Comparison of ENCODE assay signal across 29 cellular contexts in genomic region chr12:27545666-27546065, GRCh38. TPM values are rescaled to one million over a fixed set of nuclear protein-coding genes. Genes with fewer than 3 reads are reported as not detected.
DNase-seq lines count a peak whose midpoint lies in the region; ATAC-seq and TF ChIP-seq lines count a peak whose summit lies in the region.
"Had no signal": no experiment of that assay in that cellular context is flagged by ENCODE, and none has a peak within 500 bp of the region (broad histone marks: within the 10 kb centered on the region; RNA-seq: fewer than 3 reads in every experiment).

No MANE protein-coding gene starts in this region.

- H3K36me3 Mint-ChIP-seq in natural killer cell, result no peaks in the 10 kb centered on the region
- no peaks in the 10 kb centered on the region for H3K36me3 Mint-ChIP-seq in CD4-positive, alpha-beta memory T cell
- H3K36me3 Mint-ChIP-seq in T-helper 2 cell treated with Interferon-gamma antibody and Interleukin-4, amounts not matched to agents 5 μg/mL and 100 μg/mL, for 36 hours (ENCODE audit: low read depth), result no peaks in the 10 kb centered on the region
- H3K36me3 Mint-ChIP-seq: immature natural killer cell; stimulated activated effector memory CD8-positive, alpha-beta T cell treated with anti-CD3 and anti-CD28 coated beads, Interleukin-12 subunit alpha, Interleukin-12 subunit beta, amount 100 ng/mL, for 72 hours had no signal

- H3K27me3 Mint-ChIP-seq in natural killer cell (ENCODE audit: low read depth in 2 of 2), result peaks cover 20 to 32% of the 10 kb centered on the region in 2 donors
- peaks cover 2 to 17% of the 10 kb centered on the region in 2 donors for H3K27me3 Mint-ChIP-seq in CD4-positive, alpha-beta memory T cell
- H3K27me3 Mint-ChIP-seq in T-helper 2 cell treated with Interferon-gamma antibody and Interleukin-4, amounts not matched to agents 5 μg/mL and 100 μg/mL, for 36 hours (ENCODE audit: low read depth), result peaks cover 24% of the 10 kb centered on the region
- H3K27me3 Mint-ChIP-seq: progenitor cell of endocrine pancreas had no signal

- H3K79me2 ChIP-seq in smooth muscle cell (ENCODE audit: low read depth), result peaks cover 83% of the 10 kb centered on the region

- CTCF ChIA-PET in HEK293 (lab: Yijun Ruan, JAX), result interaction anchor here (1.7 kb wide), 1 partner anchor 10 kb away, joined by 6 read pairs; no protein-coding TSS in a partner anchor
- CTCF ChIA-PET in CD4-positive, alpha-beta memory T cell (lab: Charles Lee; ENCODE audit: partially characterized antibody), result no interaction called here

- peaks cover 38% of the 10 kb centered on the region for H3F3A ChIP-seq in smooth muscle cell (ENCODE audit: low read depth)

- H3K4me1 ChIP-seq in HEK293 (ENCODE audit: control insufficient read depth, insufficient read depth, low read length) (peaks cover 19% of the 10 kb centered on the region; the same call in 1 of the 2 replicates), smooth muscle cell (ENCODE audit: low read depth) (peaks cover 36% of the 10 kb centered on the region)
- no peaks in the 10 kb centered on the region for H3K4me1 ChIP-seq in CD4-positive, alpha-beta memory T cell (ENCODE audit: insufficient read depth, low read length)

- H3K27ac ChIP-seq in HEK293 (ENCODE audit: extremely low read depth, low read depth, low read length), result no peak overlapping the region
- H3K27ac ChIP-seq in angular gyrus (ENCODE audit: low read depth, low read length), result peak overlapping the region; percentile 38
- peak overlapping the region; percentile 54 for H3K27ac ChIP-seq in smooth muscle cell (ENCODE audit: low read depth)
- H3K27ac ChIP-seq in CD4-positive, alpha-beta memory T cell (ENCODE audit: low read depth, low read length), result no peak overlapping the region
- H3K27ac ChIP-seq: adrenal gland, C4-2B, foreskin keratinocyte, testis, VCaP had no signal

- H3K4me3 ChIP-seq in HEK293 (ENCODE audit: low read depth, low read length) (no peak overlapping the region), smooth muscle cell (no peak overlapping the region)
- H3K4me3 ChIP-seq in CD4-positive, alpha-beta memory T cell (ENCODE audit: low read length in 2 of 2), result no peak overlapping the region
- H3K4me3 ChIP-seq: adrenal gland, testis had no signal

- no peaks in the 10 kb centered on the region for H3K9me3 Mint-ChIP-seq in natural killer cell
- H3K9me3 Mint-ChIP-seq in CD4-positive, alpha-beta memory T cell, result no peaks in the 10 kb centered on the region
- H3K9me3 Mint-ChIP-seq in T-helper 2 cell treated with Interferon-gamma antibody and Interleukin-4, amounts not matched to agents 5 μg/mL and 100 μg/mL, for 36 hours, result no peaks in the 10 kb centered on the region
- H3K9me3 Mint-ChIP-seq: HFFc6; immature natural killer cell; stimulated activated effector memory CD8-positive, alpha-beta T cell treated with anti-CD3 and anti-CD28 coated beads, Interleukin-12 subunit alpha, Interleukin-12 subunit beta, amount 100 ng/mL, for 72 hours had no signal

- TF ChIP-seq CTCF in HEK293 (tag by site-specific recombination; IDR thresholded peaks at IDR 0.05), result no peak
- no peak for TF ChIP-seq CTCF in smooth muscle cell (IDR thresholded peaks at IDR 0.05; ENCODE audit: borderline replicate concordance, insufficient read depth, poor library complexity, severe bottlenecking)
- TF ChIP-seq CTCF in natural killer cell (IDR thresholded peaks at IDR 0.05), result no peak

- 61% methylated on average over 9 of the region's 9 CpGs for WGBS in smooth muscle cell (ENCODE audit: low lambda C conversion rate)

- DNase-seq in left kidney (ENCODE audit: low read depth, low spot score), result peak; percentile 66
- DNase-seq in smooth muscle cell (lab: John Stamatoyannopoulos, UW; ENCODE audit: unreplicated experiment), result no peak
- DNase-seq in natural killer cell, result no peak
- no peak for DNase-seq in CD4-positive, alpha-beta memory T cell
- no peak for DNase-seq in T-helper 2 cell treated with Interferon-gamma antibody and Interleukin-4, amounts not matched to agents 5 μg/mL and 100 μg/mL, for 36 hours (ENCODE audit: low spot score)
- DNase-seq: activated CD4-positive, alpha-beta T cell treated with anti-CD3 and anti-CD28 coated beads, Interleukin-2, amount 10 ng/mL, durations not matched to agents 24 days and 14 days; activated naive CD4-positive, alpha-beta T cell; activated T-cell treated with anti-CD3 and anti-CD28 coated beads, Interleukin-2, amount 50 U/mL, for 48 hours; adrenal gland; caudate nucleus; erythroblast; foreskin keratinocyte; HFFc6; hippocampal formation; immature natural killer cell; NCI-H1930; NCI-H82; small intestine; stimulated activated CD4-positive, alpha-beta T cell treated with anti-CD3 and anti-CD28 coated beads, Interleukin-2, amount 100 ng/mL, for 48 hours; T-helper 2 cell; testis had no signal

- no peak overlapping the region for H3K4me3 Mint-ChIP-seq in natural killer cell
- no peak overlapping the region for H3K4me3 Mint-ChIP-seq in CD4-positive, alpha-beta memory T cell
- H3K4me3 Mint-ChIP-seq in T-helper 2 cell treated with Interferon-gamma antibody and Interleukin-4, amounts not matched to agents 5 μg/mL and 100 μg/mL, for 36 hours, result no peak overlapping the region
- H3K4me3 Mint-ChIP-seq: activated CD4-positive, alpha-beta T cell treated with anti-CD3 and anti-CD28 coated beads, Interleukin-2, amount 10 ng/mL, durations not matched to agents 24 days and 14 days; HFFc6; immature natural killer cell; stimulated activated effector memory CD8-positive, alpha-beta T cell treated with anti-CD3 and anti-CD28 coated beads, Interleukin-12 subunit alpha, Interleukin-12 subunit beta, amount 100 ng/mL, for 72 hours had no signal

- H3K4me2 ChIP-seq in smooth muscle cell, result no peak overlapping the region

- H2AFZ ChIP-seq in smooth muscle cell (ENCODE audit: low read depth), result no peak overlapping the region

- H3K4me1 Mint-ChIP-seq in natural killer cell, result no peaks in the 10 kb centered on the region
- peaks cover 0 to 7% (median under 1%) of the 10 kb centered on the region in 4 donors for H3K4me1 Mint-ChIP-seq in CD4-positive, alpha-beta memory T cell
- H3K4me1 Mint-ChIP-seq in T-helper 2 cell treated with Interferon-gamma antibody and Interleukin-4, amounts not matched to agents 5 μg/mL and 100 μg/mL, for 36 hours (ENCODE audit: low read depth), result peaks cover 3% of the 10 kb centered on the region

- no peak overlapping the region for H3K9ac ChIP-seq in smooth muscle cell (ENCODE audit: low read depth)

- no peaks in the 10 kb centered on the region for H3K27me3 ChIP-seq in smooth muscle cell (ENCODE audit: low read depth)
- no peaks in the 10 kb centered on the region for H3K27me3 ChIP-seq in CD4-positive, alpha-beta memory T cell (ENCODE audit: insufficient read depth, low read length)
- H3K27me3 ChIP-seq: adrenal gland, foreskin keratinocyte, testis had no signal

- H3K9me3 ChIP-seq in HEK293 (ENCODE audit: control insufficient read depth, insufficient read depth, low read depth, low read length) (no peaks in the 10 kb centered on the region), smooth muscle cell (replicated peaks; ENCODE audit: low read depth) (no peaks in the 10 kb centered on the region)
- H3K9me3 ChIP-seq in CD4-positive, alpha-beta memory T cell (ENCODE audit: control insufficient read depth in 1 of 2, low read length in 2 of 2), result no peaks in the 10 kb centered on the region
- H3K9me3 ChIP-seq: adrenal gland, testis had no signal

- H3K36me3 ChIP-seq in HEK293 (ENCODE audit: control insufficient read depth in 2 of 2, insufficient read depth in 1 of 2, low read length in 2 of 2) (no peaks in the 10 kb centered on the region), smooth muscle cell (ENCODE audit: low read depth) (no peaks in the 10 kb centered on the region)
- H3K36me3 ChIP-seq in CD4-positive, alpha-beta memory T cell (ENCODE audit: insufficient read depth, low read length), result no peaks in the 10 kb centered on the region
- H3K36me3 ChIP-seq: adrenal gland had no signal

- H3K27ac Mint-ChIP-seq in natural killer cell, result no peak overlapping the region
- no peak overlapping the region for H3K27ac Mint-ChIP-seq in CD4-positive, alpha-beta memory T cell
- H3K27ac Mint-ChIP-seq in T-helper 2 cell treated with Interferon-gamma antibody and Interleukin-4, amounts not matched to agents 5 μg/mL and 100 μg/mL, for 36 hours, result no peak overlapping the region
- H3K27ac Mint-ChIP-seq: activated CD4-positive, alpha-beta T cell treated with anti-CD3 and anti-CD28 coated beads, Interleukin-2, amount 10 ng/mL, durations not matched to agents 24 days and 14 days; HFFc6; immature natural killer cell; progenitor cell of endocrine pancreas; stimulated activated effector memory CD8-positive, alpha-beta T cell treated with anti-CD3 and anti-CD28 coated beads, Interleukin-12 subunit alpha, Interleukin-12 subunit beta, amount 100 ng/mL, for 72 hours had no signal

- intact Hi-C loops in natural killer cell (cut with micrococcal nuclease), result no loop called here
- intact Hi-C loops in CD4-positive, alpha-beta memory T cell (cut with micrococcal nuclease), result no loop called here

- POLR2A ChIA-PET in HEK293 (lab: Yijun Ruan, JAX), result interaction anchor here (1.3 kb wide), 1 partner anchor 22 kb away, joined by 5 read pairs; the partner anchor contains the start of gene PPFIBP1
- POLR2A ChIA-PET in CD4-positive, alpha-beta memory T cell (lab: Charles Lee; ENCODE audit: partially characterized antibody), result no interaction called here

- peaks cover 44% of the 10 kb centered on the region for H4K20me1 ChIP-seq in smooth muscle cell (ENCODE audit: low read depth)

- no peak for ATAC-seq in GM18868 (IDR thresholded peaks at IDR 0.05; ENCODE audit: unreplicated experiment)
- no peak for ATAC-seq in natural killer cell
- ATAC-seq: foreskin keratinocyte; SK-N-SH treated with all-trans-retinoic acid at 6 μM for 48 hours; stimulated activated effector memory CD8-positive, alpha-beta T cell treated with anti-CD3 and anti-CD28 coated beads, Interleukin-12 subunit alpha, Interleukin-12 subunit beta, amount 100 ng/mL, for 72 hours had no signal

TF ChIP-seq in HEK293, 187 proteins besides CTCF, POLR2A, EP300 and RAD21:
- no peak for TF ChIP-seq ZNF645 (tag by site-specific recombination; IDR thresholded peaks at IDR 0.05)
- peak; percentile 17; the same call in 1 of the 2 replicates for TF ChIP-seq ZNF600 (tag by site-specific recombination; IDR thresholded peaks at IDR 0.05)
- TF ChIP-seq OSR2 (tag by site-specific recombination; IDR thresholded peaks at IDR 0.05), result peak; percentile 43; the same call in 1 of the 2 replicates

RNA-seq across cellular contexts. Expression of gene PPFIBP1, which starts 21.7 kb away (rescaled TPM):
- total RNA-seq in smooth muscle cell, result 150 and 156 TPM in 2 replicates
- polyA plus RNA-seq in smooth muscle cell, result 45.7 and 79.1 TPM in 2 replicates
- 1 to 10 TPM in 2 of 3 donors, under 1 TPM in 1; 0.73 to 1.6 (median 1.4) TPM for total RNA-seq in natural killer cell
- total RNA-seq in CD4-positive, alpha-beta memory T cell, result 1 to 10 TPM; 5.2 to 6.5 TPM
- 1 to 10 TPM; 2.1 to 2.3 TPM for polyA plus RNA-seq in CD4-positive, alpha-beta memory T cell

Comparison
In these comparisons a context has a peak if more than half of its experiments do, and no peak if none do; other contexts are left out.
1. H3K27ac ChIP-seq: peak in angular gyrus (single experiment) and smooth muscle cell (single experiment); none in HEK293 (single experiment) and CD4-positive, alpha-beta memory T cell (single experiment).
2. RNA of gene PPFIBP1, which starts 21.7 kb away (total RNA-seq): 150 to 156 TPM in smooth muscle cell; 5.2 to 6.5 TPM in CD4-positive, alpha-beta memory T cell and 0.73 to 1.6 TPM in natural killer cell; every median in the first group is over 10 times any median in the second.